ENCODE assay signal across 11 cellular contexts in the genomic region with DNA sequence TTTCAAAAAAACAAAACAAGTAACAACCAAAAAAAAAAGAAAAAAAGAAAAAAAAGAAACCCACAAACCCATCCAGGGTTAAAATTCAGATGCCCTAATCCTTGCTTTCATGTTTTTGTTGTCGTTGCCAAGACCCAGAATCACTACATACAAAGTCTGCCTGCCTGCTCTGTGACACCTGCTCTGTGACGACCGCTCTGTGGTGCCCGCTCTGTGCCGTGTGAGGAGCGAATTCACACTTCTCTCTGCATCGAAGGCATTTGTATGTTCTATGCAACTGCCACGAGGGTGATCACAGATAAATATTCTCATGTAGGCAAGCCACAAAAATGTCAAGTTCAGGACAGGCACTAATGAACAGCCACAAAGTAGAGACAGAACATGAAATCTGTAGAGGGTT.
DNase-seq lines count a peak whose midpoint lies in the region; ATAC-seq and TF ChIP-seq lines count a peak whose summit lies in the region.
"Had no signal": no experiment of that assay in that cellular context is flagged by ENCODE, and none has a peak within 500 bp of the region (broad histone marks: within the 10 kb centered on the region; RNA-seq: fewer than 3 reads in every experiment).

No MANE protein-coding gene starts in this region.

- peaks cover 49% of the 10 kb centered on the region for H3K4me1 Mint-ChIP-seq in activated T-cell treated with anti-CD3 and anti-CD28 coated beads, Interleukin-2, amount 50 U/mL, for 72 hours (ENCODE audit: low read depth)
- H3K4me1 Mint-ChIP-seq in central memory CD8-positive, alpha-beta T cell = peaks cover 22% of the 10 kb centered on the region

- peak; percentile 36 to 41 for ATAC-seq in activated T-cell treated with anti-CD3 and anti-CD28 coated beads, Interleukin-2, amount 50 U/mL, for 72 hours (replicated peaks in 1 of 2)
- peak; percentile 47 for ATAC-seq in HG03439 (IDR thresholded peaks at IDR 0.05; ENCODE audit: unreplicated experiment)
- peak; percentile 97 for ATAC-seq in central memory CD8-positive, alpha-beta T cell (replicated peaks; ENCODE audit: extremely low read depth, poor library complexity, severe bottlenecking)

- no peaks in the 10 kb centered on the region for H3K9me3 ChIP-seq in thyroid gland

- intact Hi-C loops in thyroid gland (cut with DNase I) = no loop called here

- no peak for DNase-seq in activated T-cell treated with anti-CD3 and anti-CD28 coated beads, Interleukin-2, amount 50 U/mL, for 72 hours
- DNase-seq in activated T-cell treated with anti-CD3 and anti-CD28 coated beads for 4 hours = no peak
- DNase-seq in central memory CD8-positive, alpha-beta T cell (ENCODE audit: low spot score in 2 of 2) = peak in 1 of 2 donors; percentile 78
- no peak for DNase-seq in thyroid gland
- DNase-seq in NCI-H2171 (lab: John Stamatoyannopoulos, UW) = no peak
- DNase-seq in SHP77 (lab: John Stamatoyannopoulos, UW) = no peak
- no peak for DNase-seq in NCI-H345 treated with DMSO at 0.1 percent for 48 hours (lab: John Stamatoyannopoulos, UW; ENCODE audit: unreplicated experiment)
- DNase-seq: activated T-cell treated with anti-CD3 and anti-CD28 coated beads, Interleukin-2, amount 50 U/mL, for 1 hour; NCI-H146; posterior cingulate gyrus had no signal

- no peak for TF ChIP-seq POLR2A in thyroid gland (IDR thresholded peaks at IDR 0.05)

- no peaks in the 10 kb centered on the region for H3K27me3 Mint-ChIP-seq in activated T-cell treated with anti-CD3 and anti-CD28 coated beads, Interleukin-2, amount 50 U/mL, for 72 hours (ENCODE audit: low read depth)
- no peaks in the 10 kb centered on the region for H3K27me3 Mint-ChIP-seq in central memory CD8-positive, alpha-beta T cell

- peaks cover 4 to 8% of the 10 kb centered on the region in 2 donors for H3K36me3 ChIP-seq in thyroid gland

- no peak for TF ChIP-seq CTCF in thyroid gland (IDR thresholded peaks at IDR 0.05)

- no peaks in the 10 kb centered on the region for H3K27me3 ChIP-seq in thyroid gland

- peak overlapping the region; percentile 34 to 59 for H3K4me3 Mint-ChIP-seq in activated T-cell treated with anti-CD3 and anti-CD28 coated beads, Interleukin-2, amount 50 U/mL, for 72 hours
- H3K4me3 Mint-ChIP-seq in central memory CD8-positive, alpha-beta T cell = peak overlapping the region; percentile 39

- peaks cover 14 to 36% of the 10 kb centered on the region in 2 donors for H3K36me3 Mint-ChIP-seq in activated T-cell treated with anti-CD3 and anti-CD28 coated beads, Interleukin-2, amount 50 U/mL, for 72 hours (ENCODE audit: insufficient read depth in 2 of 2)
- H3K36me3 Mint-ChIP-seq in central memory CD8-positive, alpha-beta T cell (ENCODE audit: insufficient read depth) = peaks cover 20% of the 10 kb centered on the region

- no peak overlapping the region for H3K4me3 ChIP-seq in thyroid gland (replicated peaks in 1 of 3)

- peaks cover 5 to 22% of the 10 kb centered on the region in 2 donors for H3K4me1 ChIP-seq in thyroid gland

- no peaks in the 10 kb centered on the region for H3K9me3 Mint-ChIP-seq in activated T-cell treated with anti-CD3 and anti-CD28 coated beads, Interleukin-2, amount 50 U/mL, for 72 hours
- no peaks in the 10 kb centered on the region for H3K9me3 Mint-ChIP-seq in central memory CD8-positive, alpha-beta T cell

- 81 to 88% methylated on average over 8 of the region's 8 CpGs for WGBS in thyroid gland, 2 donors

- H3K27ac Mint-ChIP-seq in activated T-cell treated with anti-CD3 and anti-CD28 coated beads, Interleukin-2, amount 50 U/mL, for 72 hours = peak overlapping the region; percentile 94
- H3K27ac Mint-ChIP-seq in central memory CD8-positive, alpha-beta T cell (ENCODE audit: low read depth) = peak overlapping the region; percentile 96

- H3K27ac ChIP-seq in thyroid gland = peak overlapping the region in 2 of 3 donors; percentile 38 to 67

Comparison
In these comparisons a context has a peak if more than half of its experiments do, and no peak if none do; other contexts are left out.
1. ATAC-seq: peak in every context shown above with its lines; median percentile 97 in central memory CD8-positive, alpha-beta T cell; 47 in HG03439; 38 in activated T-cell treated with anti-CD3 and anti-CD28 coated beads, Interleukin-2, amount 50 U/mL, for 72 hours.